26 cellular contexts compared by ENCODE assay signal in the genomic region with DNA sequence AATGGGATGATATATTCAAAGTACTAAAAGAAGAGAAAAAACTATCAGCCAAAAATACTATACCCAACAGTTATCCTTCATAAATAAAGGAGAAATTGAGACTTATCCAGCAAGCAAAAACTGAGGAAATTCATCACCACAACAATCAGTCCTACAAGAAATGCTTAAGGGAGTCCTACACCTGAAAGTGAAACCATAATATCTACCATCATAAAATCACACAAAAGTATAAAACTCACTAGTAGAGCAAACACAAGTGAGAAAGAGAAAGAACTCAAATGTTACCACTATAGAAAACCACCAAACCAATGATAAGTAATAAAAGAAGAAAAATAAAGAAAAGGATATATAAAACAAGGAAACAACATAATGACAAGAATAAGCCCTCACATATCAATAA.
"Had no signal": no experiment of that assay in that cellular context is flagged by ENCODE, and none has a peak within 500 bp of the region (broad histone marks: within the 10 kb centered on the region; RNA-seq: fewer than 3 reads in every experiment).

No MANE protein-coding gene starts in this region.

- H3K36me3 ChIP-seq: neural progenitor cell, ovary, prostate gland, right lobe of liver, sigmoid colon, thoracic aorta, thyroid gland, tibial nerve, upper lobe of left lung, vagina had no signal

- H3K9ac ChIP-seq: neural progenitor cell had no signal

- H3K4me1 ChIP-seq: neural progenitor cell, prostate gland, right lobe of liver, sigmoid colon, thyroid gland, tibial nerve, upper lobe of left lung, vagina had no signal

- H3K4me2 ChIP-seq: neural progenitor cell had no signal

- FAIRE-seq: small intestine, urothelium cell line had no signal

- H3K27me3 ChIP-seq: neural progenitor cell, ovary, right lobe of liver, sigmoid colon, thyroid gland, tibial nerve, upper lobe of left lung, vagina had no signal

- H3K9me3 ChIP-seq: ovary, prostate gland, right lobe of liver, thyroid gland had no signal

- H3K27ac ChIP-seq: neural progenitor cell, ovary, prostate gland, right lobe of liver, sigmoid colon, thoracic aorta, thyroid gland, tibial nerve, upper lobe of left lung, vagina had no signal

- H3K4me3 ChIP-seq: neural progenitor cell, ovary, prostate gland, right lobe of liver, sigmoid colon, thoracic aorta, thyroid gland, tibial nerve, upper lobe of left lung, vagina had no signal

- ATAC-seq: naive thymus-derived CD4-positive, alpha-beta T cell; right cardiac atrium; right lobe of liver; stimulated activated memory B cell treated with anti-CD40 and anti-IgM and Interleukin-4, amounts not matched to agents 10 μg/mL and 1 μg/mL and 100 μg/mL, for 72 hours; stimulated activated naive CD8-positive, alpha-beta T cell treated with anti-CD3 and anti-CD28 coated beads, Interleukin-15, amount 100 ng/mL, for 72 hours; stimulated activated naive CD8-positive, alpha-beta T cell treated with anti-CD3 and anti-CD28 coated beads, Interleukin-15, Interleukin-2, amounts not matched to agents 100 U/mL and 50 U/mL, for 24 hours had no signal

- DNase-seq: naive thymus-derived CD4-positive, alpha-beta T cell; natural killer cell; occipital lobe; ovary; right cardiac atrium; right lobe of liver; sigmoid colon; small intestine; stimulated activated CD4-positive, alpha-beta T cell treated with anti-CD3 and anti-CD28 coated beads, Interleukin-12 subunit alpha, Interleukin-12 subunit beta, amount 100 ng/mL, for 4 hours; stimulated activated CD4-positive, alpha-beta T cell treated with anti-CD3 and anti-CD28 coated beads, Interleukin-1b, Interleukin-23, amount 100 ng/mL, for 48 hours; stimulated activated CD4-positive, alpha-beta T cell treated with anti-CD3 and anti-CD28 coated beads, Interleukin-4, amount 100 ng/mL, for 1 hour; stimulated activated CD4-positive, alpha-beta T cell treated with anti-CD3 and anti-CD28 coated beads, Interleukin-4, amount 100 ng/mL, for 4 hours; stimulated activated CD8-positive, alpha-beta memory T cell treated with anti-CD3 and anti-CD28 coated beads, Interleukin-4, amount 100 ng/mL, for 48 hours; stimulated activated naive CD4-positive, alpha-beta T cell; stimulated activated naive CD8-positive, alpha-beta T cell treated with anti-CD3 and anti-CD28 coated beads, Interleukin-15, amount 100 ng/mL, for 72 hours; stimulated activated naive CD8-positive, alpha-beta T cell treated with anti-CD3 and anti-CD28 coated beads, Interleukin-15, Interleukin-2, amounts not matched to agents 100 U/mL and 50 U/mL, for 24 hours; thyroid gland; trophoblast cell; upper lobe of left lung had no signal
